In genomic region chr19:46661735-46662592, GRCh38 we compare ENCODE assay signal across 8 cellular contexts. TPM values are rescaled to one million over a fixed set of nuclear protein-coding genes. Genes with fewer than 3 reads are reported as not detected.
DNase-seq lines count a peak whose midpoint lies in the region; ATAC-seq and TF ChIP-seq lines count a peak whose summit lies in the region.

No MANE protein-coding gene starts in this region.

- peak; percentile 93 for TF ChIP-seq CTCF in GM10248 (IDR thresholded peaks at IDR 0.05; ENCODE audit: control extremely low read depth, extremely low read depth, low read depth, missing control alignments)
- peak in 1 of 3 donors; percentile 37 for TF ChIP-seq CTCF in omental fat pad (IDR thresholded peaks at IDR 0.05)
- peak; percentile 93 to 95 for TF ChIP-seq CTCF in suprapubic skin (IDR thresholded peaks at IDR 0.05)

- peak overlapping the region; percentile 23 to 81 for H3K27ac Mint-ChIP-seq in activated naive CD4-positive, alpha-beta T cell treated with anti-CD3 and anti-CD28 coated beads, Interleukin-2, amount 50 U/mL, for 72 hours

- DNase-seq in GM10248 (ENCODE audit: extremely low spot score) (peak; percentile 79), NCI-H1092 (lab: John Stamatoyannopoulos, UW) (peak; percentile 65), glomerular endothelial cell (ENCODE audit: extremely low read depth, low read depth, low spot score) (peak; percentile 61), omental fat pad (ENCODE audit: low spot score) (peak; percentile 47), suprapubic skin (ENCODE audit: low spot score in 2 of 2) (peak; percentile 89)
- peak; percentile 74 to 79 for DNase-seq in activated naive CD4-positive, alpha-beta T cell treated with anti-CD3 and anti-CD28 coated beads, Interleukin-2, amount 50 U/mL, for 72 hours (ENCODE audit: low spot score in 2 of 2)

- TF ChIP-seq POLR2A in suprapubic skin (IDR thresholded peaks at IDR 0.05): no peak

- no peak for TF ChIP-seq EP300 in suprapubic skin (IDR thresholded peaks at IDR 0.05)

- no peaks in the 10 kb centered on the region for H3K36me3 Mint-ChIP-seq in activated naive CD4-positive, alpha-beta T cell treated with anti-CD3 and anti-CD28 coated beads, Interleukin-2, amount 50 U/mL, for 72 hours

- H3K4me3 ChIP-seq in suprapubic skin: peak overlapping the region; percentile 65

- H3K27ac ChIP-seq in suprapubic skin: peak overlapping the region; percentile 63

- peaks cover 26% of the 10 kb centered on the region for H3K4me1 ChIP-seq in suprapubic skin

- 5% methylated on average over 19 of the region's 19 CpGs for WGBS in suprapubic skin

- peaks cover 28% of the 10 kb centered on the region for H3K27me3 ChIP-seq in suprapubic skin

- no peaks in the 10 kb centered on the region for H3K9me3 ChIP-seq in suprapubic skin

- peak; percentile 81 for ATAC-seq in SK-N-SH treated with all-trans-retinoic acid at 6 μM for 48 hours
- ATAC-seq in activated naive CD4-positive, alpha-beta T cell treated with anti-CD3 and anti-CD28 coated beads, Interleukin-2, amount 50 U/mL, for 72 hours: peak; percentile 48 to 52
- peak; percentile 72 for ATAC-seq in omental fat pad (ENCODE audit: low FRiP score)
- no peak for ATAC-seq in HG02852 (IDR thresholded peaks at IDR 0.05; ENCODE audit: unreplicated experiment)

- POLR2A ChIA-PET in GM10248 (lab: Yijun Ruan, JAX): interaction anchor here (0.7 to 1.0 kb wide), 4 partner anchors 26 to 1193 kb away, joined by 3 read pairs; partner anchors contain the start of gene SLC1A5

- CTCF ChIA-PET in GM10248 (lab: Yijun Ruan, JAX): interaction anchor here (0.6 to 7.9 kb wide), 39 partner anchors 10 to 179 kb away, joined by 3 to 287 read pairs (median 4); partner anchors contain the start of genes CALM3 and PTGIR

- H3K9me3 Mint-ChIP-seq in activated naive CD4-positive, alpha-beta T cell treated with anti-CD3 and anti-CD28 coated beads, Interleukin-2, amount 50 U/mL, for 72 hours: no peaks in the 10 kb centered on the region

- H3K36me3 ChIP-seq in suprapubic skin: no peaks in the 10 kb centered on the region

TF ChIP-seq in SK-N-SH treated with all-trans-retinoic acid at 6 μM for 48 hours, 23 proteins besides CTCF, POLR2A, EP300 and RAD21:
- no peak for TF ChIP-seq ZNF70 (CRISPR knock-in tag; IDR thresholded peaks at IDR 0.05)
- TF ChIP-seq ZFP3 (CRISPR knock-in tag; IDR thresholded peaks at IDR 0.05): no peak
- no peak for TF ChIP-seq OSR1 (CRISPR knock-in tag; IDR thresholded peaks at IDR 0.05)
- TF ChIP-seq, protein P1, sequence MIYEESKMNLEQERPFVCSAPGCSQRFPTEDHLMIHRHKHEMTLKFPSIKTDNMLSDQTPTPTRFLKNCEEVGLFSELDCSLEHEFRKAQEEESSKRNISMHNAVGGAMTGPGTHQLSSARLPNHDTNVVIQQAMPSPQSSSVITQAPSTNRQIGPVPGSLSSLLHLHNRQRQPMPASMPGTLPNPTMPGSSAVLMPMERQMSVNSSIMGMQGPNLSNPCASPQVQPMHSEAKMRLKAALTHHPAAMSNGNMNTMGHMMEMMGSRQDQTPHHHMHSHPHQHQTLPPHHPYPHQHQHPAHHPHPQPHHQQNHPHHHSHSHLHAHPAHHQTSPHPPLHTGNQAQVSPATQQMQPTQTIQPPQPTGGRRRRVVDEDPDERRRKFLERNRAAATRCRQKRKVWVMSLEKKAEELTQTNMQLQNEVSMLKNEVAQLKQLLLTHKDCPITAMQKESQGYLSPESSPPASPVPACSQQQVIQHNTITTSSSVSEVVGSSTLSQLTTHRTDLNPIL (CRISPR knock-in tag; IDR thresholded peaks at IDR 0.05; ENCODE audit: low read depth): no peak
- TF ChIP-seq SNAI2 (CRISPR knock-in tag; IDR thresholded peaks at IDR 0.05): no peak
- no peak for TF ChIP-seq ZC3H10 (CRISPR knock-in tag; IDR thresholded peaks at IDR 0.05)
- TF ChIP-seq, protein P2, sequence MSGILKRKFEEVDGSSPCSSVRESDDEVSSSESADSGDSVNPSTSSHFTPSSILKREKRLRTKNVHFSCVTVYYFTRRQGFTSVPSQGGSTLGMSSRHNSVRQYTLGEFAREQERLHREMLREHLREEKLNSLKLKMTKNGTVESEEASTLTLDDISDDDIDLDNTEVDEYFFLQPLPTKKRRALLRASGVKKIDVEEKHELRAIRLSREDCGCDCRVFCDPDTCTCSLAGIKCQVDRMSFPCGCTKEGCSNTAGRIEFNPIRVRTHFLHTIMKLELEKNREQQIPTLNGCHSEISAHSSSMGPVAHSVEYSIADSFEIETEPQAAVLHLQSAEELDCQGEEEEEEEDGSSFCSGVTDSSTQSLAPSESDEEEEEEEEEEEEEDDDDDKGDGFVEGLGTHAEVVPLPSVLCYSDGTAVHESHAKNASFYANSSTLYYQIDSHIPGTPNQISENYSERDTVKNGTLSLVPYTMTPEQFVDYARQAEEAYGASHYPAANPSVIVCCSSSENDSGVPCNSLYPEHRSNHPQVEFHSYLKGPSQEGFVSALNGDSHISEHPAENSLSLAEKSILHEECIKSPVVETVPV (CRISPR knock-in tag; IDR thresholded peaks at IDR 0.05): no peak
- no peak for TF ChIP-seq ESRRG (CRISPR knock-in tag; IDR thresholded peaks at IDR 0.05)
- TF ChIP-seq ZNF565 (CRISPR knock-in tag; conservative IDR thresholded peaks at IDR 0.05; ENCODE audit: low read depth): no peak
- no peak for TF ChIP-seq BACH2 (CRISPR knock-in tag; IDR thresholded peaks at IDR 0.05; ENCODE audit: borderline replicate concordance)
- no peak for TF ChIP-seq PPARA (CRISPR knock-in tag; IDR thresholded peaks at IDR 0.05; ENCODE audit: borderline replicate concordance)
- TF ChIP-seq GLIS3 (CRISPR knock-in tag; IDR thresholded peaks at IDR 0.05): no peak
- no peak for TF ChIP-seq ISL1 (CRISPR knock-in tag; IDR thresholded peaks at IDR 0.05)
- no peak for TF ChIP-seq RARB (CRISPR knock-in tag; IDR thresholded peaks at IDR 0.05)
- TF ChIP-seq CSDC2 (CRISPR knock-in tag; IDR thresholded peaks at IDR 0.05): no peak
- TF ChIP-seq ZNF8 (CRISPR knock-in tag; IDR thresholded peaks at IDR 0.05): no peak
- no peak for TF ChIP-seq TCF4 (CRISPR knock-in tag; IDR thresholded peaks at IDR 0.05; ENCODE audit: borderline replicate concordance)
- no peak for TF ChIP-seq POU6F1 (CRISPR knock-in tag; IDR thresholded peaks at IDR 0.05; ENCODE audit: borderline replicate concordance, low read depth)
- no peak for TF ChIP-seq TOX (CRISPR knock-in tag; IDR thresholded peaks at IDR 0.05; ENCODE audit: borderline replicate concordance)

RNA-seq across cellular contexts. Expression of gene DACT3, which starts 1.0 kb away (rescaled TPM):
- 10 to 100 TPM in 1 of 2 donors, 1 to 10 TPM in 1; 1.9 to 25.9 TPM for total RNA-seq in activated naive CD4-positive, alpha-beta T cell treated with anti-CD3 and anti-CD28 coated beads, Interleukin-2, amount 50 U/mL, for 72 hours
- 2.3 and 3.7 TPM in 2 replicates for total RNA-seq in glomerular endothelial cell
- under 1 TPM; 0.31 to 0.79 (median 0.52) TPM for total RNA-seq in omental fat pad
- total RNA-seq in suprapubic skin: 1 to 10 TPM in 3 of 4 donors, under 1 TPM in 1; 0.68 to 1.8 (median 1.2) TPM

RNA-seq across cellular contexts. Expression of gene GNG8, which starts 26.0 kb away (rescaled TPM):
- 10 to 100 TPM in 1 of 2 donors, 1 to 10 TPM in 1; 5.2 to 17.4 TPM for total RNA-seq in activated naive CD4-positive, alpha-beta T cell treated with anti-CD3 and anti-CD28 coated beads, Interleukin-2, amount 50 U/mL, for 72 hours
- total RNA-seq in glomerular endothelial cell (not detected in 2 replicates), omental fat pad (not detected), suprapubic skin (not detected)

RNA-seq across cellular contexts. Expression of gene PTGIR, which starts 37.1 kb away (rescaled TPM):
- total RNA-seq in activated naive CD4-positive, alpha-beta T cell treated with anti-CD3 and anti-CD28 coated beads, Interleukin-2, amount 50 U/mL, for 72 hours: 10 to 100 TPM; 14.7 to 38.0 TPM
- 1.6 and 1.8 TPM in 2 replicates for total RNA-seq in glomerular endothelial cell
- total RNA-seq in omental fat pad: 10 to 100 TPM in 1 of 4 donors, 1 to 10 TPM in 3; 4.8 to 10.2 (median 7.9) TPM
- 1 to 10 TPM in 3 of 4 donors, under 1 TPM in 1; 0.57 to 6.7 (median 2.4) TPM for total RNA-seq in suprapubic skin

RNA-seq across cellular contexts. Expression of gene PRKD2, which starts 55.0 kb away (rescaled TPM):
- 100 to 1,000 TPM in 1 of 2 donors, 10 to 100 TPM in 1; 76.8 to 129 TPM for total RNA-seq in activated naive CD4-positive, alpha-beta T cell treated with anti-CD3 and anti-CD28 coated beads, Interleukin-2, amount 50 U/mL, for 72 hours
- total RNA-seq in glomerular endothelial cell (96.9 and 142 TPM in 2 replicates), omental fat pad (10 to 100 TPM; 11.8 to 41.3 (median 19.5) TPM), suprapubic skin (100 to 1,000 TPM in 1 of 4 donors, 10 to 100 TPM in 3; 51.5 to 136 (median 61.2) TPM)
